In the genomic region with DNA sequence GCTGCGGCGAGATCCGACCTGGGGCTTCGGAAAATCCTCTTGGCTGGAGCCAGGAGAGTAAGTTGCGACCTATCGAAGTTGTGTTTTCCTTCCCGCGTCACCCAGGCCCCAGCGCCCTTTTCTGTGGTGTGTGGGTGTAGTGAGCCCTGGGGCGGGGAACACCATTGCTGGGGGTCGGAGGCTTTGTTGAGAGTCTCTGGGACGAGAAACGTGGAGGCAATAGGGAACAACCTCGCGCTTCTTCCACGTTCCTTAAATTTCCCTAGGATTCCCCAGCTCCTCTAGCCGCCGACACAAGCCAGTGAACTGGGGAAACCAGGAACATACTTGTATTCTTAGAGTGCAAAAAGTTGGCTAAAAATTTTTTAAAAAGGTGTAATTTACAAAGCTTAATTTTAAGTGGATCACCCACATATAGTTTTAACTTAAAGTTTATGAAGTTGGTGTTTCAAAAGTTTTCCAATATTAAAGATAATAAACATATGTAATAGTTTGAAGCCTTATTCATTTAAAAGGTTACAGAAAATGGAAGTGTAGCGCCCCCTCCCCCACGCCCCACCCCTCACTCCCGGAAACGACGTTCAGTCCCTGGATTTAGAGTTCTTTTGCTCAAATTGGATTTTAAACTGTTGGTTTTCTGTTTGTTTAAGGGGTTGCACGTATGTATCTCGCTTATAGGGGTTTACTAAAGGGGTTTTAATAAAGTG, we compare ENCODE assay signal across 1 cellular context.
TF ChIP-seq lines count a peak whose summit lies in the region.

No MANE protein-coding gene starts in this region.

TF ChIP-seq in K562, 482 proteins besides CTCF, POLR2A, EP300 and RAD21:
- TF ChIP-seq, protein P1, sequence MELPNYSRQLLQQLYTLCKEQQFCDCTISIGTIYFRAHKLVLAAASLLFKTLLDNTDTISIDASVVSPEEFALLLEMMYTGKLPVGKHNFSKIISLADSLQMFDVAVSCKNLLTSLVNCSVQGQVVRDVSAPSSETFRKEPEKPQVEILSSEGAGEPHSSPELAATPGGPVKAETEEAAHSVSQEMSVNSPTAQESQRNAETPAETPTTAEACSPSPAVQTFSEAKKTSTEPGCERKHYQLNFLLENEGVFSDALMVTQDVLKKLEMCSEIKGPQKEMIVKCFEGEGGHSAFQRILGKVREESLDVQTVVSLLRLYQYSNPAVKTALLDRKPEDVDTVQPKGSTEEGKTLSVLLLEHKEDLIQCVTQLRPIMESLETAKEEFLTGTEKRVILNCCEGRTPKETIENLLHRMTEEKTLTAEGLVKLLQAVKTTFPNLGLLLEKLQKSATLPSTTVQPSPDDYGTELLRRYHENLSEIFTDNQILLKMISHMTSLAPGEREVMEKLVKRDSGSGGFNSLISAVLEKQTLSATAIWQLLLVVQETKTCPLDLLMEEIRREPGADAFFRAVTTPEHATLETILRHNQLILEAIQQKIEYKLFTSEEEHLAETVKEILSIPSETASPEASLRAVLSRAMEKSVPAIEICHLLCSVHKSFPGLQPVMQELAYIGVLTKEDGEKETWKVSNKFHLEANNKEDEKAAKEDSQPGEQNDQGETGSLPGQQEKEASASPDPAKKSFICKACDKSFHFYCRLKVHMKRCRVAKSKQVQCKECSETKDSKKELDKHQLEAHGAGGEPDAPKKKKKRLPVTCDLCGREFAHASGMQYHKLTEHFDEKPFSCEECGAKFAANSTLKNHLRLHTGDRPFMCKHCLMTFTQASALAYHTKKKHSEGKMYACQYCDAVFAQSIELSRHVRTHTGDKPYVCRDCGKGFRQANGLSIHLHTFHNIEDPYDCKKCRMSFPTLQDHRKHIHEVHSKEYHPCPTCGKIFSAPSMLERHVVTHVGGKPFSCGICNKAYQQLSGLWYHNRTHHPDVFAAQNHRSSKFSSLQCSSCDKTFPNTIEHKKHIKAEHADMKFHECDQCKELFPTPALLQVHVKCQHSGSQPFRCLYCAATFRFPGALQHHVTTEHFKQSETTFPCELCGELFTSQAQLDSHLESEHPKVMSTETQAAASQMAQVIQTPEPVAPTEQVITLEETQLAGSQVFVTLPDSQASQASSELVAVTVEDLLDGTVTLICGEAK (IDR thresholded peaks at IDR 0.05), result peak; percentile 18; the same call in 1 of the 2 replicates
- TF ChIP-seq, protein P1 (CRISPR knock-in tag; IDR thresholded peaks at IDR 0.05), result no peak
- 0 out of 2 replicates have a peak, but pooled peaks have one; percentile 32 for TF ChIP-seq ZNF766 (CRISPR knock-in tag; conservative IDR thresholded peaks at IDR 0.05)
- TF ChIP-seq GABPA (tag; conservative IDR thresholded peaks at IDR 0.05; ENCODE audit: low read depth), result peak; percentile 69
- TF ChIP-seq NFRKB (IDR thresholded peaks at IDR 0.05; ENCODE audit: low read depth), result peak; percentile 24; the same call in 1 of the 2 replicates
- peak; percentile 11; the same call in 1 of the 2 replicates for TF ChIP-seq PHF8 (IDR thresholded peaks at IDR 0.05; ENCODE audit: borderline replicate concordance, low read length)
- no peak for TF ChIP-seq DACH1 (IDR thresholded peaks at IDR 0.05; ENCODE audit: partially characterized antibody)
- TF ChIP-seq, protein P2, sequence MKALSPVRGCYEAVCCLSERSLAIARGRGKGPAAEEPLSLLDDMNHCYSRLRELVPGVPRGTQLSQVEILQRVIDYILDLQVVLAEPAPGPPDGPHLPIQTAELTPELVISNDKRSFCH (CRISPR knock-in tag; IDR thresholded peaks at IDR 0.05), result no peak
- TF ChIP-seq, protein P2 (tag; IDR thresholded peaks at IDR 0.05), result peak; percentile 74
- 0 out of 2 replicates have a peak, but pooled peaks have one; percentile 30 for TF ChIP-seq ZC3H4 (CRISPR knock-in tag; IDR thresholded peaks at IDR 0.05; ENCODE audit: borderline replicate concordance)
- TF ChIP-seq ZNF354B (CRISPR knock-in tag; IDR thresholded peaks at IDR 0.05), result no peak
- TF ChIP-seq, protein P3, sequence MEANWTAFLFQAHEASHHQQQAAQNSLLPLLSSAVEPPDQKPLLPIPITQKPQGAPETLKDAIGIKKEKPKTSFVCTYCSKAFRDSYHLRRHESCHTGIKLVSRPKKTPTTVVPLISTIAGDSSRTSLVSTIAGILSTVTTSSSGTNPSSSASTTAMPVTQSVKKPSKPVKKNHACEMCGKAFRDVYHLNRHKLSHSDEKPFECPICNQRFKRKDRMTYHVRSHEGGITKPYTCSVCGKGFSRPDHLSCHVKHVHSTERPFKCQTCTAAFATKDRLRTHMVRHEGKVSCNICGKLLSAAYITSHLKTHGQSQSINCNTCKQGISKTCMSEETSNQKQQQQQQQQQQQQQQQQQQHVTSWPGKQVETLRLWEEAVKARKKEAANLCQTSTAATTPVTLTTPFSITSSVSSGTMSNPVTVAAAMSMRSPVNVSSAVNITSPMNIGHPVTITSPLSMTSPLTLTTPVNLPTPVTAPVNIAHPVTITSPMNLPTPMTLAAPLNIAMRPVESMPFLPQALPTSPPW (CRISPR knock-in tag; IDR thresholded peaks at IDR 0.05), result peak; percentile 44
- TF ChIP-seq ZNF511 (CRISPR knock-in tag; IDR thresholded peaks at IDR 0.05), result peak; percentile 13; the same call in 1 of the 2 replicates
- TF ChIP-seq SMARCE1 (IDR thresholded peaks at IDR 0.05), result 0 out of 2 replicates have a peak, but pooled peaks have one; percentile 7
- TF ChIP-seq, protein P4, sequence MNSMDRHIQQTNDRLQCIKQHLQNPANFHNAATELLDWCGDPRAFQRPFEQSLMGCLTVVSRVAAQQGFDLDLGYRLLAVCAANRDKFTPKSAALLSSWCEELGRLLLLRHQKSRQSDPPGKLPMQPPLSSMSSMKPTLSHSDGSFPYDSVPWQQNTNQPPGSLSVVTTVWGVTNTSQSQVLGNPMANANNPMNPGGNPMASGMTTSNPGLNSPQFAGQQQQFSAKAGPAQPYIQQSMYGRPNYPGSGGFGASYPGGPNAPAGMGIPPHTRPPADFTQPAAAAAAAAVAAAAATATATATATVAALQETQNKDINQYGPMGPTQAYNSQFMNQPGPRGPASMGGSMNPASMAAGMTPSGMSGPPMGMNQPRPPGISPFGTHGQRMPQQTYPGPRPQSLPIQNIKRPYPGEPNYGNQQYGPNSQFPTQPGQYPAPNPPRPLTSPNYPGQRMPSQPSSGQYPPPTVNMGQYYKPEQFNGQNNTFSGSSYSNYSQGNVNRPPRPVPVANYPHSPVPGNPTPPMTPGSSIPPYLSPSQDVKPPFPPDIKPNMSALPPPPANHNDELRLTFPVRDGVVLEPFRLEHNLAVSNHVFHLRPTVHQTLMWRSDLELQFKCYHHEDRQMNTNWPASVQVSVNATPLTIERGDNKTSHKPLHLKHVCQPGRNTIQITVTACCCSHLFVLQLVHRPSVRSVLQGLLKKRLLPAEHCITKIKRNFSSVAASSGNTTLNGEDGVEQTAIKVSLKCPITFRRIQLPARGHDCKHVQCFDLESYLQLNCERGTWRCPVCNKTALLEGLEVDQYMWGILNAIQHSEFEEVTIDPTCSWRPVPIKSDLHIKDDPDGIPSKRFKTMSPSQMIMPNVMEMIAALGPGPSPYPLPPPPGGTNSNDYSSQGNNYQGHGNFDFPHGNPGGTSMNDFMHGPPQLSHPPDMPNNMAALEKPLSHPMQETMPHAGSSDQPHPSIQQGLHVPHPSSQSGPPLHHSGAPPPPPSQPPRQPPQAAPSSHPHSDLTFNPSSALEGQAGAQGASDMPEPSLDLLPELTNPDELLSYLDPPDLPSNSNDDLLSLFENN (IDR thresholded peaks at IDR 0.05; ENCODE audit: low read depth in 2 of 2, low read length in 2 of 2), result no peak
- no peak for TF ChIP-seq NR2C2 (CRISPR knock-in tag; IDR thresholded peaks at IDR 0.05)
- TF ChIP-seq NR2C2 (tag; IDR thresholded peaks at IDR 0.05), result 0 out of 2 replicates have a peak, but pooled peaks have one; percentile 28
- no peak for TF ChIP-seq POLR2H (tag; IDR thresholded peaks at IDR 0.05; ENCODE audit: low read depth)
- TF ChIP-seq ZNF830 (CRISPR knock-in tag; IDR thresholded peaks at IDR 0.05), result 0 out of 2 replicates have a peak, but pooled peaks have one; percentile 69
- no peak for TF ChIP-seq OTX1 (CRISPR knock-in tag; IDR thresholded peaks at IDR 0.05)
- TF ChIP-seq ELF1 (tag; IDR thresholded peaks at IDR 0.05), result peak; percentile 31; the same call in 1 of the 2 replicates
- TF ChIP-seq ARID4B (CRISPR knock-in tag; IDR thresholded peaks at IDR 0.05), result 0 out of 2 replicates have a peak, but pooled peaks have one; percentile 24
- no peak for TF ChIP-seq PRPF4 (IDR thresholded peaks at IDR 0.05; ENCODE audit: insufficient read depth, low read depth, low read length, poor library complexity, severe bottlenecking)
- peak; percentile 1; the same call in 1 of the 2 replicates for TF ChIP-seq RBFOX2 (IDR thresholded peaks at IDR 0.05; ENCODE audit: low read depth, low read length)
- TF ChIP-seq, protein P5, sequence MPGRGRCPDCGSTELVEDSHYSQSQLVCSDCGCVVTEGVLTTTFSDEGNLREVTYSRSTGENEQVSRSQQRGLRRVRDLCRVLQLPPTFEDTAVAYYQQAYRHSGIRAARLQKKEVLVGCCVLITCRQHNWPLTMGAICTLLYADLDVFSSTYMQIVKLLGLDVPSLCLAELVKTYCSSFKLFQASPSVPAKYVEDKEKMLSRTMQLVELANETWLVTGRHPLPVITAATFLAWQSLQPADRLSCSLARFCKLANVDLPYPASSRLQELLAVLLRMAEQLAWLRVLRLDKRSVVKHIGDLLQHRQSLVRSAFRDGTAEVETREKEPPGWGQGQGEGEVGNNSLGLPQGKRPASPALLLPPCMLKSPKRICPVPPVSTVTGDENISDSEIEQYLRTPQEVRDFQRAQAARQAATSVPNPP (IDR thresholded peaks at IDR 0.05; ENCODE audit: borderline replicate concordance, insufficient read depth, insufficient read length), result no peak
- TF ChIP-seq ZNF445 (CRISPR knock-in tag; IDR thresholded peaks at IDR 0.05; ENCODE audit: low read depth), result 0 out of 2 replicates have a peak, but pooled peaks have one; percentile 18
- peak; percentile 80 for TF ChIP-seq EGR1 (conservative IDR thresholded peaks at IDR 0.05)
- TF ChIP-seq KDM5B (IDR thresholded peaks at IDR 0.05; ENCODE audit: insufficient replicate concordance, low read depth, low read length), result peak; percentile 21
TF ChIP-seq in K562: peak in this region for 18.
